1 cellular context compared by ENCODE assay signal in the genomic region with DNA sequence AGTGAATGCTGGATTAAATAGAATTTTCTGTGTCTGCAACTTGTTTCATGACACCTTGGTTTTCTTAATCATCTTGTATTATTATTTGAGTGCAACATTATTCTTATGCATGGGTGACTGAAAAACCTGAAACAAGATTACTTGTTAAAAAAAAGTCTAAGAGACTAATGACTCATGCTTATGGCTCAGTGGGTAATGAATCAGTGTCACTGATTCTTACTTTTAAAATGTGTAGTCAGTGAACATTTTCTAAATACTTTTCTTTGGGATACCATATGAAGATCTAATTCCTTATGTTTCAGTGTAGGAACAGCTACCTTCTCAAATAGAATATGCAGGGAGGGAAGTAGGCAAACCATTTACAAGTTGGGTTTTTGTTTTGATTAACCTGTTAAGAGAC.
TF ChIP-seq lines count a peak whose summit lies in the region.

No MANE protein-coding gene starts in this region.

TF ChIP-seq in endothelial cell of umbilical vein, 7 proteins besides CTCF, POLR2A, EP300 and RAD21 (continued from another document):
- TF ChIP-seq FOS (IDR thresholded peaks at IDR 0.05; ENCODE audit: borderline replicate concordance, insufficient read depth, low read length): peak; percentile 93
- TF ChIP-seq POLR2AphosphoS5 (IDR thresholded peaks at IDR 0.05; ENCODE audit: insufficient read depth, low read depth, low read length): no peak
- TF ChIP-seq JUN (IDR thresholded peaks at IDR 0.05; ENCODE audit: borderline replicate concordance, insufficient read depth, insufficient read length, low read depth): peak; percentile 48
- TF ChIP-seq GATA2 (IDR thresholded peaks at IDR 0.05; ENCODE audit: insufficient read depth, insufficient read length, low read depth, low read length): no peak
- TF ChIP-seq EZH2 (IDR thresholded peaks at IDR 0.05; ENCODE audit: borderline replicate concordance, low read depth, low read length, severe bottlenecking): no peak
- no peak for TF ChIP-seq MYC (IDR thresholded peaks at IDR 0.05; ENCODE audit: low read depth, low read length)
